10 cellular contexts compared by ENCODE assay signal in the genomic region with DNA sequence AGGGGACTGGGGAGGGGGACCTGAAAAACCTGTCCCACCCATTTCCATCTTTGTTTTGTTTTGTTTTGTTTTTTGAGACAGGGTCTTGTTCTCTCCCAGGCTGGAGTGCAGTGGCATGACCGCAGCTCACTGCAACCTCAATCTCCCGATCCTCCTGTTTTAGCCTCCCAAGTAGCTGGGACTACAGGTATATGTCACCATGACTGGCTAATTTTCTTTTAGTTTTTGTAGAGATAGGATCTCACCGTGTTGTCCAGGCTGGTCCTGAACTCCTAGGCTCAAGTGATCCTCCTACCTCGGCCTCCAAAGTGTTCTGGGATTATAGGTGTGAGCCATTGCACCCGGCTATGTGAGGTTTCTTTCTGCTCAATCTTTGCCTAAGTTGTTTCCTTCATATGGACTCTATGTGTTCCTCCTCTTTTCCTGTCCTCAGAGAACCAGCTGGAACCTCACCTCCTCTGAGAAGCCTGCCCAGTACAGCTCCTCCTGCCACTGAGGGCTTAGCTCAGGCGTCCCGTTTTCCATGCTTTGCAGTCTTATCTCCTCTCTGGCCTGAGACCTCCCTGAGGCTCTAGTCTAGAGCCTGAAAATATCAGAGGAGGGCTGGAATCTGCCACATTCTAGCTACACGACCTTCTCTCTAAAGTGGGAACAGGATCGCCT.
DNase-seq lines count a peak whose midpoint lies in the region; ATAC-seq, FAIRE-seq and TF ChIP-seq lines count a peak whose summit lies in the region.
"Had no signal": no experiment of that assay in that cellular context is flagged by ENCODE, and none has a peak within 500 bp of the region (broad histone marks: within the 10 kb centered on the region; RNA-seq: fewer than 3 reads in every experiment).

No MANE protein-coding gene starts in this region.

- 86% methylated on average over 9 of the region's 9 CpGs for WGBS in body of pancreas, 2 donors

- no peak overlapping the region for H3K4me3 Mint-ChIP-seq in activated naive CD4-positive, alpha-beta T cell treated with anti-CD3 and anti-CD28 coated beads for 36 hours
- peak overlapping the region; percentile 71 to 80 (median 78) for H3K4me3 Mint-ChIP-seq in T-cell
- H3K4me3 Mint-ChIP-seq in stimulated activated effector memory CD8-positive, alpha-beta T cell treated with anti-CD3 and anti-CD28 coated beads, Interleukin-12 subunit alpha, Interleukin-12 subunit beta, amount 100 ng/mL, for 72 hours = peak overlapping the region; percentile 66

- TF ChIP-seq POLR2A in endothelial cell of umbilical vein (IDR thresholded peaks at IDR 0.05; ENCODE audit: low read depth, low read length) = no peak
- no peak for TF ChIP-seq POLR2A in body of pancreas (IDR thresholded peaks at IDR 0.05)

- H3K9me3 Mint-ChIP-seq in activated naive CD4-positive, alpha-beta T cell treated with anti-CD3 and anti-CD28 coated beads for 36 hours = peaks cover 4% of the 10 kb centered on the region
- no peaks in the 10 kb centered on the region for H3K9me3 Mint-ChIP-seq in T-cell
- peaks cover 2% of the 10 kb centered on the region for H3K9me3 Mint-ChIP-seq in stimulated activated effector memory CD8-positive, alpha-beta T cell treated with anti-CD3 and anti-CD28 coated beads, Interleukin-12 subunit alpha, Interleukin-12 subunit beta, amount 100 ng/mL, for 72 hours

- H3K9me3 ChIP-seq in endothelial cell of umbilical vein (replicated peaks; ENCODE audit: control insufficient read depth, insufficient read depth, low read length) (no peaks in the 10 kb centered on the region), BE2C (no peaks in the 10 kb centered on the region), body of pancreas (no peaks in the 10 kb centered on the region)
- H3K9me3 ChIP-seq: neutrophil had no signal

- no peak for TF ChIP-seq CTCF in endothelial cell of umbilical vein (IDR thresholded peaks at IDR 0.05; ENCODE audit: extremely low read depth in 1 of 2, insufficient read depth in 1 of 2, low read depth in 1 of 2, low read length in 2 of 2)
- TF ChIP-seq CTCF in BE2C (IDR thresholded peaks at IDR 0.05; ENCODE audit: low read depth, low read length) = no peak
- no peak for TF ChIP-seq CTCF in body of pancreas (IDR thresholded peaks at IDR 0.05)

- H3K4me1 Mint-ChIP-seq in activated naive CD4-positive, alpha-beta T cell treated with anti-CD3 and anti-CD28 coated beads for 36 hours (ENCODE audit: low read depth) = peaks cover 9% of the 10 kb centered on the region
- H3K4me1 Mint-ChIP-seq in T-cell = peaks cover 10 to 19% (median 15%) of the 10 kb centered on the region in 3 donors
- peaks cover 71% of the 10 kb centered on the region for H3K4me1 Mint-ChIP-seq in stimulated activated effector memory CD8-positive, alpha-beta T cell treated with anti-CD3 and anti-CD28 coated beads, Interleukin-12 subunit alpha, Interleukin-12 subunit beta, amount 100 ng/mL, for 72 hours

- H3K27me3 ChIP-seq in endothelial cell of umbilical vein (ENCODE audit: control insufficient read depth in 2 of 2, insufficient read depth in 2 of 2, low read length in 2 of 2) (no peaks in the 10 kb centered on the region), BE2C (no peaks in the 10 kb centered on the region), body of pancreas (no peaks in the 10 kb centered on the region)
- H3K27me3 ChIP-seq: neutrophil had no signal

- no peaks in the 10 kb centered on the region for H3K27me3 Mint-ChIP-seq in activated naive CD4-positive, alpha-beta T cell treated with anti-CD3 and anti-CD28 coated beads for 36 hours (ENCODE audit: low read depth)
- no peaks in the 10 kb centered on the region for H3K27me3 Mint-ChIP-seq in T-cell

- H3K36me3 Mint-ChIP-seq in activated naive CD4-positive, alpha-beta T cell treated with anti-CD3 and anti-CD28 coated beads for 36 hours (ENCODE audit: low read depth) = peaks cover 2% of the 10 kb centered on the region
- H3K36me3 Mint-ChIP-seq in T-cell = no peaks in the 10 kb centered on the region
- H3K36me3 Mint-ChIP-seq in stimulated activated effector memory CD8-positive, alpha-beta T cell treated with anti-CD3 and anti-CD28 coated beads, Interleukin-12 subunit alpha, Interleukin-12 subunit beta, amount 100 ng/mL, for 72 hours = peaks cover 10% of the 10 kb centered on the region

- peak overlapping the region; percentile 95 for H3K9ac ChIP-seq in endothelial cell of umbilical vein (replicated peaks; ENCODE audit: extremely low read depth, insufficient read depth, low read length)

- H3K36me3 ChIP-seq in endothelial cell of umbilical vein (ENCODE audit: control insufficient read depth in 2 of 2, extremely low read depth in 1 of 2, insufficient read depth in 2 of 2, low read length in 2 of 2) (no peaks in the 10 kb centered on the region), BE2C (no peaks in the 10 kb centered on the region), body of pancreas (replicated peaks in 1 of 2; ENCODE audit: insufficient read depth in 1 of 2, low read depth in 2 of 2) (no peaks in the 10 kb centered on the region)
- H3K36me3 ChIP-seq: neutrophil had no signal

- H2AFZ ChIP-seq in endothelial cell of umbilical vein (ENCODE audit: low read depth, low read length) = no peak overlapping the region

- no TSS peak for BruUV-seq in endothelial cell of umbilical vein (replicated peaks; lab: Mats Ljungman, UMichigan)

- H3K27ac Mint-ChIP-seq in activated naive CD4-positive, alpha-beta T cell treated with anti-CD3 and anti-CD28 coated beads for 36 hours = peak overlapping the region; percentile 16
- peak overlapping the region; percentile 86 to 93 for H3K27ac Mint-ChIP-seq in T-cell
- H3K27ac Mint-ChIP-seq in stimulated activated effector memory CD8-positive, alpha-beta T cell treated with anti-CD3 and anti-CD28 coated beads, Interleukin-12 subunit alpha, Interleukin-12 subunit beta, amount 100 ng/mL, for 72 hours = peak overlapping the region; percentile 99

- no peaks in the 10 kb centered on the region for H4K20me1 ChIP-seq in endothelial cell of umbilical vein (replicated peaks; ENCODE audit: control insufficient read depth, extremely low read depth, insufficient read depth, low read length)

- POLR2A ChIA-PET in T-cell (lab: Charles Lee) (interaction anchor here in 1 of 2 donors (1.1 kb wide), 1 partner anchor 129 kb away, joined by 3 read pairs; a partner anchor contains a TSS), endothelial cell of umbilical vein (lab: Charles Lee) (interaction anchor here (0.7 to 11.7 kb wide), 3 partner anchors 13 to 132 kb away, joined by 4 to 310 read pairs (median 4); a partner anchor contains a TSS)

- ATAC-seq in T-cell (replicated peaks in 1 of 4) (peak in 1 of 4 experiments; percentile 8), body of pancreas (no peak)
- ATAC-seq in stimulated activated effector memory CD8-positive, alpha-beta T cell treated with anti-CD3 and anti-CD28 coated beads, Interleukin-12 subunit alpha, Interleukin-12 subunit beta, amount 100 ng/mL, for 72 hours = no peak

- dilution Hi-C loops in endothelial cell of umbilical vein (cut with MboI; ENCODE audit: extremely low pct_ligation_motif_present, low sequenced_read_pairs) = no loop called here

- no peaks in the 10 kb centered on the region for H3K9me1 ChIP-seq in endothelial cell of umbilical vein (replicated peaks; ENCODE audit: control insufficient read depth, extremely low read depth, insufficient read depth, low read length)

- H3K79me2 ChIP-seq in endothelial cell of umbilical vein (ENCODE audit: control insufficient read depth, insufficient read depth, low read length) = no peaks in the 10 kb centered on the region

- intact Hi-C loops in activated naive CD4-positive, alpha-beta T cell treated with anti-CD3 and anti-CD28 coated beads for 36 hours (cut with micrococcal nuclease) = no loop called here
- intact Hi-C loops in endothelial cell of umbilical vein (cut with micrococcal nuclease) (no loop called here), body of pancreas (cut with DNase I) (no loop called here)

- no peak for FAIRE-seq in endothelial cell of umbilical vein (lab: Jason Lieb, UNC)

- no peak overlapping the region for H3K4me2 ChIP-seq in endothelial cell of umbilical vein (ENCODE audit: insufficient read depth, low read length)

- DNase-seq in activated naive CD4-positive, alpha-beta T cell treated with anti-CD3 and anti-CD28 coated beads for 36 hours = no peak
- DNase-seq in activated naive CD4-positive, alpha-beta T cell treated with anti-CD3 and anti-CD28 coated beads, Interleukin-2, amount 50 U/mL, for 16 hours = no peak
- DNase-seq in T-cell = no peak
- DNase-seq in endothelial cell of umbilical vein (ENCODE audit: low read depth, low spot score) = no peak
- DNase-seq in stimulated activated effector memory CD8-positive, alpha-beta T cell treated with anti-CD3 and anti-CD28 coated beads, Interleukin-12 subunit alpha, Interleukin-12 subunit beta, amount 100 ng/mL, for 72 hours (ENCODE audit: low spot score in 2 of 2) = no peak
- DNase-seq in BE2C = no peak
- no peak for DNase-seq in NCI-H748 (lab: John Stamatoyannopoulos, UW; ENCODE audit: unreplicated experiment)
- DNase-seq in body of pancreas = no peak
- DNase-seq: NCI-H2107 had no signal

- H3K27ac ChIP-seq in endothelial cell of umbilical vein (ENCODE audit: insufficient read depth, low read depth, low read length) = peak overlapping the region; percentile 100
- H3K27ac ChIP-seq in body of pancreas = no peak overlapping the region
- H3K27ac ChIP-seq: neutrophil had no signal

- H3K4me1 ChIP-seq in endothelial cell of umbilical vein (ENCODE audit: control insufficient read depth, extremely low read depth, insufficient read depth, low read length) (peaks cover 96% of the 10 kb centered on the region), BE2C (peaks cover 48% of the 10 kb centered on the region), body of pancreas (peaks cover 20% of the 10 kb centered on the region)

- CTCF ChIA-PET in activated naive CD4-positive, alpha-beta T cell treated with anti-CD3 and anti-CD28 coated beads for 36 hours (lab: Charles Lee) = interaction anchor here (0.6 to 1.7 kb wide), 3 partner anchors 68 to 344 kb away, joined by 3 to 5 read pairs (median 3); a partner anchor contains a TSS
- CTCF ChIA-PET in T-cell (lab: Charles Lee) = no interaction called here
- CTCF ChIA-PET in endothelial cell of umbilical vein (lab: Charles Lee) = interaction anchor here (3.8 to 10.5 kb wide), 2 partner anchors 41 to 125 kb away, joined by 17 to 78 read pairs; no protein-coding TSS in a partner anchor

- H3K4me3 ChIP-seq in endothelial cell of umbilical vein (replicated peaks in 1 of 3; ENCODE audit: insufficient read depth in 1 of 3, low read depth in 1 of 3, low read length in 3 of 3) (no peak overlapping the region), BE2C (ENCODE audit: low read depth, low read length) (no peak overlapping the region), body of pancreas (no peak overlapping the region)

TF ChIP-seq in endothelial cell of umbilical vein, 7 proteins besides CTCF, POLR2A, EP300 and RAD21 (continues in another document):
- TF ChIP-seq, protein P1, sequence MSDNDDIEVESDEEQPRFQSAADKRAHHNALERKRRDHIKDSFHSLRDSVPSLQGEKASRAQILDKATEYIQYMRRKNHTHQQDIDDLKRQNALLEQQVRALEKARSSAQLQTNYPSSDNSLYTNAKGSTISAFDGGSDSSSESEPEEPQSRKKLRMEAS (IDR thresholded peaks at IDR 0.05; ENCODE audit: insufficient read depth, insufficient read length) = no peak
- TF ChIP-seq FOS (IDR thresholded peaks at IDR 0.05; ENCODE audit: borderline replicate concordance, insufficient read depth, low read length) (no peak), EZH2 (IDR thresholded peaks at IDR 0.05; ENCODE audit: borderline replicate concordance, low read depth, low read length, severe bottlenecking) (no peak)

Comparison
In these comparisons a context has a peak if more than half of its experiments do, and no peak if none do; other contexts are left out.
1. H3K27ac Mint-ChIP-seq: peak in every context shown above with its lines; median percentile 99 in stimulated activated effector memory CD8-positive, alpha-beta T cell treated with anti-CD3 and anti-CD28 coated beads, Interleukin-12 subunit alpha, Interleukin-12 subunit beta, amount 100 ng/mL, for 72 hours; 90 in T-cell; 16 in activated naive CD4-positive, alpha-beta T cell treated with anti-CD3 and anti-CD28 coated beads for 36 hours.
2. CTCF ChIA-PET loops: an anchor here in activated naive CD4-positive, alpha-beta T cell treated with anti-CD3 and anti-CD28 coated beads for 36 hours (0.6 to 1.7 kb wide) and endothelial cell of umbilical vein (3.8 to 10.5 kb wide); none called in T-cell.